8 cellular contexts compared by ENCODE assay signal in the genomic region with DNA sequence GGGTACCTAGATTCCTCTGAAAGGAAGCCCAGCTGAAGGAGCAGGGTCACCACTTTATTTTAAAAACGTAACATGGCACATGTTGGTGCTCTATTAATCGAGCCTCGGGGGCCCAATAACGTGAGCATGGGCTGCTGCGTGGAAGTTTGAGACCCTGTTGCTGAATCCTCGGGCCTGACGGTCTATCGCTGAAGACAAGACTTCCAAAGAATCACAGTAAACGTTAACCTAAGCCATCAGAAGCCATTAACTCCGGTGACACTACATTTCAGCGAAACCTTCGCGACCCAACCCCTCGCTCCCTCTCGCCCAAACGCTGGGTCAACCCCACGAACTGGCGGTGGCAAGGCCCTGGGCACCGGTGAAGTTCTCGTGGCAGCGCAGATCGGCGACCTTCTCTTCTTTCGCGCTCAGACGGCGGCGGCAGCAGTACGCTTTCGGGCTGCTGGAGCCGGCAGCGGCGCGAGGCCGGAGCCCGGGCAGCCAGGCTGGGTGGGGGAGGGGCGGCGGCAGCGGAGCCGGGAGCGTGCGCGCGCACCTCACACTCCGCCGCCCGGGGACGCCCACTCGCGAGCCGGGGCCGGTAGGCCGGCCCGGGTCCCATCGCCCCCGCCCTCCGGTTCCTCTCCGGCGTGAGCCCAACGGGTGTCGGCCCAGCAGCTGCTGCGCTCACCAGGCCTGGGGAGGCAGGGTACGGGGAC. TPM values are rescaled to one million over a fixed set of nuclear protein-coding genes. Genes with fewer than 3 reads are reported as not detected.
DNase-seq lines count a peak whose midpoint lies in the region; ATAC-seq and TF ChIP-seq lines count a peak whose summit lies in the region.

No MANE protein-coding gene starts in this region.

- H3K9me3 ChIP-seq in mammary epithelial cell (replicated peaks; ENCODE audit: insufficient read depth, low read length), result no peaks in the 10 kb centered on the region

- H3K79me2 ChIP-seq in mammary epithelial cell (ENCODE audit: insufficient read depth, low read length), result peaks cover 53% of the 10 kb centered on the region

- BruUV-seq in mammary epithelial cell (replicated peaks; lab: Mats Ljungman, UMichigan), result TSS peak; percentile 65

- peaks cover 16% of the 10 kb centered on the region for H3K4me1 ChIP-seq in mammary epithelial cell (ENCODE audit: insufficient read depth, low read length)

- peak; percentile 48 for ATAC-seq in HG02678 (IDR thresholded peaks at IDR 0.05; ENCODE audit: unreplicated experiment)

- H4K20me1 ChIP-seq in mammary epithelial cell (ENCODE audit: insufficient read depth, low read length), result no peaks in the 10 kb centered on the region

- peak overlapping the region; percentile 90 for H3K9ac ChIP-seq in mammary epithelial cell (ENCODE audit: insufficient read depth, low read length)

- dilution Hi-C loops in mammary epithelial cell (cut with HindIII; ENCODE audit: low sequenced_read_pairs), result no loop called here

- DNase-seq in NCI-H1694 treated with DMSO at 0.1 percent for 48 hours (lab: John Stamatoyannopoulos, UW) (peak; percentile 37), NCI-H1694 (lab: John Stamatoyannopoulos, UW) (no peak), NCI-H1417 treated with DMSO at 0.1 percent for 48 hours (lab: John Stamatoyannopoulos, UW) (peak; percentile 31), mammary epithelial cell (peak; percentile 75), inferior parietal cortex (ENCODE audit: extremely low spot score) (peak; percentile 68), smooth muscle cell of the brain vasculature (ENCODE audit: low read depth, low spot score) (peak; percentile 43)

- CTCF ChIA-PET in mammary epithelial cell (lab: Charles Lee; ENCODE audit: low non-redundant PET), result no interaction called here

- peak overlapping the region; percentile 72 for H3K27ac ChIP-seq in mammary epithelial cell (ENCODE audit: insufficient read depth, low read depth, low read length)

- in situ Hi-C loops in mammary epithelial cell (cut with MboI; ENCODE audit: low sequenced_read_pairs in 2 of 2), result no loop called here

- TF ChIP-seq CTCF in WI38 (IDR thresholded peaks at IDR 0.05; ENCODE audit: low read depth, low read length), result no peak
- TF ChIP-seq CTCF in mammary epithelial cell (conservative IDR thresholded peaks at IDR 0.05 in 1 of 2, IDR thresholded peaks at IDR 0.05 in 1 of 2; ENCODE audit: extremely low read depth in 1 of 2, insufficient read depth in 1 of 2, low read depth in 1 of 2, low read length in 2 of 2), result no peak

- WGBS in mammary epithelial cell (ENCODE audit: low coverage, missing lambda C conversion rate), result under 1% methylated on average over 18 of the region's 63 CpGs

- intact Hi-C loops in mammary epithelial cell (cut with micrococcal nuclease), result loop anchor here (5.0 to 10.0 kb wide), 4 partner anchors 69 to 304 kb away; a partner anchor contains a TSS

- peak overlapping the region; percentile 96 for H2AFZ ChIP-seq in mammary epithelial cell (ENCODE audit: low read depth, low read length)

- H3K4me2 ChIP-seq in mammary epithelial cell (ENCODE audit: insufficient read depth, low read depth, low read length), result peak overlapping the region; percentile 96

- H3K36me3 ChIP-seq in mammary epithelial cell (ENCODE audit: insufficient read depth, low read length), result no peaks in the 10 kb centered on the region

- no peaks in the 10 kb centered on the region for H3K27me3 ChIP-seq in mammary epithelial cell (ENCODE audit: insufficient read depth, low read length)

- peak overlapping the region; percentile 92 for H3K4me3 ChIP-seq in WI38 (ENCODE audit: low read depth, low read length)
- H3K4me3 ChIP-seq in mammary epithelial cell (replicated peaks in 1 of 3; ENCODE audit: insufficient read depth in 1 of 3, low read depth in 2 of 3, low read length in 3 of 3), result peak overlapping the region; percentile 59 to 94 (median 91)

RNA-seq across cellular contexts. Expression of a gene that starts 0.8 kb away (rescaled TPM):
- total RNA-seq in mammary epithelial cell, result 10 to 100 TPM; 23.8 to 41.5 TPM
- 14.4 TPM for polyA plus RNA-seq in mammary epithelial cell
- polyA minus RNA-seq in mammary epithelial cell, result 23.5 TPM
